In genomic region chr5:134053840-134054338, GRCh38 we compare ENCODE assay signal across 10 cellular contexts. TPM values are rescaled to one million over a fixed set of nuclear protein-coding genes. Genes with fewer than 3 reads are reported as not detected.
DNase-seq lines count a peak whose midpoint lies in the region; ATAC-seq, FAIRE-seq and TF ChIP-seq lines count a peak whose summit lies in the region.
"Had no signal": no experiment of that assay in that cellular context is flagged by ENCODE, and none has a peak within 500 bp of the region (broad histone marks: within the 10 kb centered on the region; RNA-seq: fewer than 3 reads in every experiment).

No MANE protein-coding gene starts in this region.

- H3K9me2 ChIP-seq in HCT116 (ENCODE audit: insufficient read depth) = no peaks in the 10 kb centered on the region

- no peaks in the 10 kb centered on the region for H3K9me3 ChIP-seq in HCT116 (ENCODE audit: control insufficient read depth in 1 of 2, insufficient read depth in 1 of 2, low read depth in 1 of 2, low read length in 2 of 2)
- H3K9me3 ChIP-seq in T-helper 17 cell (ENCODE audit: control insufficient read depth, low read length, poor library complexity, severe bottlenecking) = no peaks in the 10 kb centered on the region

- H3K36me3 Mint-ChIP-seq in T-helper 17 cell (ENCODE audit: low read depth) (no peaks in the 10 kb centered on the region), natural killer cell (no peaks in the 10 kb centered on the region)

- H3K4me3 ChIP-seq in ACC112 (ENCODE audit: low read depth, low read length) (no peak overlapping the region), HCT116 (replicated peaks in 1 of 2; ENCODE audit: low read depth in 1 of 2, low read length in 2 of 2) (0 out of 4 replicates have a peak overlapping the region, but pooled peaks of 1 of the 2 experiments have one; percentile 16)

- intact Hi-C loops in HCT116 (cut with micrococcal nuclease) = no loop called here
- intact Hi-C loops in natural killer cell (cut with micrococcal nuclease) = no loop called here

- H3K27ac Mint-ChIP-seq in T-helper 17 cell (peak overlapping the region; percentile 89), natural killer cell (no peak overlapping the region)

- peak overlapping the region; percentile 46 for H3K4me2 ChIP-seq in HCT116 (ENCODE audit: low read length)

- H3K4me1 ChIP-seq in ACC112 (ENCODE audit: control insufficient read depth, insufficient read depth, low read length, unreplicated experiment) (peaks cover 11% of the 10 kb centered on the region), HCT116 (ENCODE audit: control insufficient read depth in 1 of 2, insufficient read depth in 2 of 2, low read length in 2 of 2) (peaks cover 18 to 26% of the 10 kb centered on the region in 2 experiments)

- H3K36me3 ChIP-seq in ACC112 (ENCODE audit: insufficient read depth, low read length) (no peaks in the 10 kb centered on the region), HCT116 (ENCODE audit: control insufficient read depth in 1 of 2, insufficient read depth in 2 of 2, low read length in 2 of 2) (no peaks in the 10 kb centered on the region)

- H3K27me3 Mint-ChIP-seq in T-helper 17 cell = no peaks in the 10 kb centered on the region
- H3K27me3 Mint-ChIP-seq in natural killer cell (ENCODE audit: low read depth in 2 of 2) = no peaks in the 10 kb centered on the region

- H3K9me3 Mint-ChIP-seq in natural killer cell = no peaks in the 10 kb centered on the region

- H3K27me3 ChIP-seq in ACC112 (ENCODE audit: insufficient read depth, low read length) (no peaks in the 10 kb centered on the region), HCT116 (ENCODE audit: insufficient read depth, low read length) (no peaks in the 10 kb centered on the region)

- H3K9ac ChIP-seq in HCT116 (ENCODE audit: low read length) = no peak overlapping the region

- TF ChIP-seq POLR2A in HCT116 (IDR thresholded peaks at IDR 0.05; ENCODE audit: borderline replicate concordance, extremely low read depth, insufficient read depth, insufficient read length) = no peak

- CTCF ChIA-PET in HCT116 (lab: Charles Lee) = interaction anchor here (1.1 kb wide), 1 partner anchor 14 kb away, joined by 6 read pairs; no protein-coding TSS in a partner anchor

- BruUV-seq in HCT116 (replicated peaks; lab: Mats Ljungman, UMichigan) = no TSS peak

- peak; percentile 21 for DNase-seq in HCT116 (ENCODE audit: low read depth, low spot score)
- DNase-seq in T-helper 17 cell = no peak
- peak; percentile 15 for DNase-seq in inferior parietal cortex (ENCODE audit: extremely low spot score)
- no peak for DNase-seq in GOT3 (lab: John Stamatoyannopoulos, UW)
- DNase-seq in D721Med (ENCODE audit: insufficient read length, low spot score) = no peak
- no peak for DNase-seq in natural killer cell
- DNase-seq: NCI-H1930; stimulated activated naive CD4-positive, alpha-beta T cell treated with Interleukin-2 at 50 U/mL for 16 hours had no signal

- H3K4me3 Mint-ChIP-seq in T-helper 17 cell (peak overlapping the region; percentile 75), natural killer cell (no peak overlapping the region)

- TF ChIP-seq CTCF in HCT116 (IDR thresholded peaks at IDR 0.05 in 2 of 3, conservative IDR thresholded peaks at IDR 0.05 in 1 of 3; ENCODE audit: borderline replicate concordance in 1 of 3, insufficient read depth in 1 of 3, low read depth in 2 of 3, low read length in 2 of 3) = no peak
- TF ChIP-seq CTCF in D721Med (IDR thresholded peaks at IDR 0.05; ENCODE audit: insufficient read depth, missing control alignments) = no peak
- TF ChIP-seq CTCF in natural killer cell (IDR thresholded peaks at IDR 0.05) = no peak

- peaks cover 25% of the 10 kb centered on the region for H3K4me1 Mint-ChIP-seq in T-helper 17 cell
- peaks cover 0 to 6% of the 10 kb centered on the region in 2 donors for H3K4me1 Mint-ChIP-seq in natural killer cell

- H3K27ac ChIP-seq in ACC112 (ENCODE audit: low read depth, low read length) (no peak overlapping the region), HCT116 (ENCODE audit: low read depth, low read length) (no peak overlapping the region)

- H2AFZ ChIP-seq in ACC112 (ENCODE audit: low read length, unreplicated experiment) (peak overlapping the region; percentile 33), HCT116 (ENCODE audit: low read depth, low read length, poor library complexity, severe bottlenecking) (peak overlapping the region; percentile 70)

- H3K79me2 ChIP-seq in ACC112 (ENCODE audit: control insufficient read depth, insufficient read depth, low read length, unreplicated experiment) = no peaks in the 10 kb centered on the region
- no peaks in the 10 kb centered on the region for H3K79me2 ChIP-seq in HCT116 (ENCODE audit: insufficient read depth, low read length)

- POLR2A ChIA-PET in HCT116 (lab: Charles Lee) = interaction anchor here (0.5 to 0.9 kb wide), 2 partner anchors 32 to 61 kb away, joined by 3 to 4 read pairs; partner anchors contain the start of gene TCF7

- TF ChIP-seq RAD21 in HCT116 (IDR thresholded peaks at IDR 0.05; ENCODE audit: low read depth) = no peak

- ATAC-seq in HCT116 = peak; percentile 76
- peak; percentile 87 for ATAC-seq in T-helper 17 cell
- ATAC-seq in natural killer cell = no peak
- ATAC-seq in HG03571 (IDR thresholded peaks at IDR 0.05; ENCODE audit: unreplicated experiment) = no peak

- no peak for FAIRE-seq in D721Med (lab: Jason Lieb, UNC)

- RAD21 ChIA-PET in HCT116 (lab: Charles Lee; ENCODE audit: low non-redundant PET in 1 of 2, low total read pairs in 2 of 2, uncharacterized antibody in 2 of 2, unreplicated experiment in 2 of 2) = no interaction called here

- H4K20me1 ChIP-seq in HCT116 (ENCODE audit: insufficient read depth) = no peaks in the 10 kb centered on the region

TF ChIP-seq in HCT116, 20 proteins besides CTCF, POLR2A, EP300 and RAD21:
- TF ChIP-seq SP1 (IDR thresholded peaks at IDR 0.05; ENCODE audit: low read depth) = no peak

RNA-seq across cellular contexts. Expression of gene VDAC1, which starts 49.1 kb away (rescaled TPM):
- total RNA-seq in HCT116 (2021; ENCODE audit: unreplicated experiment) (269 TPM), T-helper 17 cell (10 to 100 TPM; 58.1 to 71.4 TPM), natural killer cell (10 to 100 TPM; 54.0 to 63.3 (median 60.2) TPM)
- polyA plus RNA-seq in HCT116 (2012) = 279 and 307 TPM in 2 replicates

Comparison
In these comparisons a context has a peak if more than half of its experiments do, and no peak if none do; other contexts are left out.
1. ATAC-seq: peak in HCT116 (single experiment) and T-helper 17 cell (single experiment); none in natural killer cell (0 of 3) and HG03571 (single experiment).
2. DNase-seq: peak in HCT116 (single experiment) and inferior parietal cortex (single experiment); none in T-helper 17 cell (0 of 3), GOT3 (single experiment), D721Med (single experiment) and natural killer cell (single experiment).